ENCODE assay signal across 32 cellular contexts in genomic region chr20:63045401-63045800, GRCh38. TPM values are rescaled to one million over a fixed set of nuclear protein-coding genes. Genes with fewer than 3 reads are reported as not detected.
"Had no signal": no experiment of that assay in that cellular context is flagged by ENCODE, and none has a peak within 500 bp of the region (broad histone marks: within the 10 kb centered on the region; RNA-seq: fewer than 3 reads in every experiment).

No MANE protein-coding gene starts in this region.

- H3K27ac Mint-ChIP-seq: naive thymus-derived CD4-positive, alpha-beta T cell; nephron; neural progenitor cell; stimulated activated memory B cell treated with anti-CD40 and anti-IgM and Interleukin-4, amounts not matched to agents 10 μg/mL and 1 μg/mL and 100 μg/mL, for 72 hours; type B pancreatic cell had no signal

- H3K27ac ChIP-seq: coronary artery, esophagus muscularis mucosa, foreskin keratinocyte, gastroesophageal sphincter, neural progenitor cell, prostate gland, sigmoid colon, testis, tibial artery had no signal

- H3K27me3 ChIP-seq: testis had no signal

- ATAC-seq: foreskin keratinocyte; gastroesophageal sphincter; left lobe of liver; naive thymus-derived CD4-positive, alpha-beta T cell; right cardiac atrium; stimulated activated memory B cell treated with anti-CD40 and anti-IgM and Interleukin-4, amounts not matched to agents 10 μg/mL and 1 μg/mL and 100 μg/mL, for 72 hours; stimulated activated naive CD8-positive, alpha-beta T cell treated with anti-CD3 and anti-CD28 coated beads, Interleukin-15, Interleukin-2, amounts not matched to agents 100 U/mL and 50 U/mL, for 24 hours had no signal

- H3K4me3 ChIP-seq: coronary artery, esophagus muscularis mucosa, gastroesophageal sphincter, neural progenitor cell, prostate gland, sigmoid colon, testis, tibial artery had no signal

- H3K36me3 ChIP-seq: esophagus muscularis mucosa, gastroesophageal sphincter, neural progenitor cell, prostate gland, sigmoid colon, tibial artery had no signal

- H3K4me1 ChIP-seq: esophagus muscularis mucosa, foreskin keratinocyte, gastroesophageal sphincter, neural progenitor cell, prostate gland, sigmoid colon, testis, tibial artery had no signal

- H3K36me3 Mint-ChIP-seq: naive thymus-derived CD4-positive, alpha-beta T cell; neural progenitor cell; stimulated activated memory B cell treated with anti-CD40 and anti-IgM and Interleukin-4, amounts not matched to agents 10 μg/mL and 1 μg/mL and 100 μg/mL, for 72 hours; type B pancreatic cell had no signal

- H3K4me1 Mint-ChIP-seq: naive thymus-derived CD4-positive, alpha-beta T cell; nephron; neural progenitor cell; stimulated activated memory B cell treated with anti-CD40 and anti-IgM and Interleukin-4, amounts not matched to agents 10 μg/mL and 1 μg/mL and 100 μg/mL, for 72 hours had no signal

- DNase-seq: dermis blood vessel endothelial cell; effector memory CD4-positive, alpha-beta T cell; foreskin keratinocyte; mammary epithelial cell; mesendoderm; midbrain; naive thymus-derived CD4-positive, alpha-beta T cell; nucleus accumbens; sigmoid colon; stimulated activated CD4-positive, alpha-beta T cell treated with anti-CD3 and anti-CD28 coated beads, Interleukin-4, amount 100 ng/mL, for 4 hours; stimulated activated naive CD8-positive, alpha-beta T cell treated with anti-CD3 and anti-CD28 coated beads, Interleukin-15, Interleukin-2, amounts not matched to agents 100 U/mL and 50 U/mL, for 24 hours; substantia nigra; testis; tibial artery had no signal

- H3K9me3 ChIP-seq: esophagus muscularis mucosa, prostate gland, sigmoid colon, testis, tibial artery had no signal

- H3K9me3 Mint-ChIP-seq: nephron, neural progenitor cell, type B pancreatic cell had no signal

- H3K4me3 Mint-ChIP-seq: naive thymus-derived CD4-positive, alpha-beta T cell; nephron; neural progenitor cell; stimulated activated memory B cell treated with anti-CD40 and anti-IgM and Interleukin-4, amounts not matched to agents 10 μg/mL and 1 μg/mL and 100 μg/mL, for 72 hours; type B pancreatic cell had no signal

RNA-seq across cellular contexts. Expression of gene BHLHE23, which starts 38.6 kb away (rescaled TPM):
- total RNA-seq: dermis blood vessel endothelial cell; endothelial cell of umbilical vein; epithelial cell of proximal tubule; esophagus muscularis mucosa; fibroblast of lung; foreskin keratinocyte; gastroesophageal sphincter; left lobe of liver; mammary epithelial cell; mucosa of gallbladder; naive thymus-derived CD4-positive, alpha-beta T cell; osteocyte; right cardiac atrium; sigmoid colon; skeletal muscle tissue had no signal
- polyA plus RNA-seq: endothelial cell of umbilical vein; fibroblast of lung; foreskin keratinocyte; keratinocyte; mammary epithelial cell; naive thymus-derived CD4-positive, alpha-beta T cell; right cardiac atrium; sigmoid colon; urinary bladder had no signal
